Comparison of ENCODE assay signal across 8 cellular contexts in the genomic region with DNA sequence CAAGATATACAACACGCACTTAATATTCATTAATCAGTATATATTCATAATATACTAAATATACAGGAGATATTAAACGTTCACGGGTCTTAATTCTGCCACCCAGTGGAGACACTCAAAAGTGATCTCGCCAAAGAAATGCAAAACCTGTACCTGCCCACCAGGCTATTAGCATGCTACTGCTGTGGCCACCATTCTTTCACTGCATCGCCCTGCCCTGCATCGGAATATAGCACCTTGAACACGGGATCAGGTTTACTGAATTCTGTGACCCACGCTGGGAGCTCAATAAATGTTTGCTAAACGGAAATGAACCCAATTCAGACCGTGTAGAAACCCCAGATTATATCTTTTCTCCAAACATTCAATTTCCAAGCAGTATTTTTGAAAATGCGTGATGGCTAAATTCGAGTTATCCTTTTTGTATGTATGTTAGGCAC. TPM values are rescaled to one million over a fixed set of nuclear protein-coding genes. Genes with fewer than 3 reads are reported as not detected.
DNase-seq lines count a peak whose midpoint lies in the region; ATAC-seq and TF ChIP-seq lines count a peak whose summit lies in the region.

No MANE protein-coding gene starts in this region.

- H3K27me3 ChIP-seq in HL-60 (ENCODE audit: insufficient read depth, poor library complexity, severe bottlenecking) (no peaks in the 10 kb centered on the region), neuronal stem cell (ENCODE audit: control insufficient read depth in 3 of 3, insufficient read depth in 3 of 3, low read depth in 1 of 3, low read length in 3 of 3) (no peaks in the 10 kb centered on the region)

- no CpG with 5 or more reads among the region's 12 CpGs for WGBS in neuronal stem cell (ENCODE audit: extremely low coverage in 2 of 2, insufficient read length in 2 of 2, insufficient replicate concordance in 1 of 2), 2 donors

- H2AFZ ChIP-seq in neuronal stem cell (ENCODE audit: low read length) = peak overlapping the region; percentile 99

- H2BK12ac ChIP-seq in neuronal stem cell (ENCODE audit: low read length) = no peak overlapping the region

- H3K4me3 ChIP-seq in HL-60 (replicated peaks; ENCODE audit: insufficient read depth, low read length) (peak overlapping the region; percentile 89), neuronal stem cell (ENCODE audit: low read length in 2 of 2) (peak overlapping the region; percentile 72 to 89)

- H3K4me1 ChIP-seq in neuronal stem cell (ENCODE audit: control insufficient read depth in 2 of 2, insufficient read depth in 1 of 2, low read depth in 1 of 2, low read length in 2 of 2) = no peaks in the 10 kb centered on the region

- H3K79me1 ChIP-seq in neuronal stem cell (ENCODE audit: low read depth, low read length) = no peaks in the 10 kb centered on the region

- TF ChIP-seq CTCF in HL-60 (IDR thresholded peaks at IDR 0.05; ENCODE audit: insufficient read depth, low read length) = peak; percentile 39

- no peak overlapping the region for H4K91ac ChIP-seq in neuronal stem cell (ENCODE audit: low read depth, low read length, poor library complexity)

- no peak overlapping the region for H2BK15ac ChIP-seq in neuronal stem cell (ENCODE audit: low read length)

- peak overlapping the region; percentile 6 for H2BK5ac ChIP-seq in neuronal stem cell (ENCODE audit: low read length)

- no peak overlapping the region for H3K14ac ChIP-seq in neuronal stem cell (ENCODE audit: low read length)

- H3K9ac ChIP-seq in neuronal stem cell (ENCODE audit: low read depth, low read length, poor library complexity) = no peak overlapping the region

- no peak overlapping the region for H4K8ac ChIP-seq in neuronal stem cell (ENCODE audit: low read depth, low read length)

- no peak overlapping the region for H2AK5ac ChIP-seq in neuronal stem cell (ENCODE audit: low read depth, low read length)

- H3K27ac ChIP-seq in HL-60 (replicated peaks) = peak overlapping the region; percentile 83
- H3K27ac ChIP-seq in neuronal stem cell (replicated peaks; ENCODE audit: low read length) = peak overlapping the region; percentile 47

- peak; percentile 39 for ATAC-seq in GM21381 (IDR thresholded peaks at IDR 0.05; ENCODE audit: unreplicated experiment)

- H3K4ac ChIP-seq in neuronal stem cell (ENCODE audit: low read length) = no peak overlapping the region

- H3K4me2 ChIP-seq in neuronal stem cell (ENCODE audit: insufficient read depth, low read length, poor library complexity, severe bottlenecking) = peak overlapping the region; percentile 86

- H3K9me3 ChIP-seq in neuronal stem cell (replicated peaks in 1 of 2; ENCODE audit: control insufficient read depth in 2 of 2, insufficient read depth in 1 of 2, low read depth in 1 of 2, low read length in 2 of 2) = no peaks in the 10 kb centered on the region

- H3K18ac ChIP-seq in neuronal stem cell (ENCODE audit: low read length) = no peak overlapping the region

- DNase-seq in DMS53 (lab: John Stamatoyannopoulos, UW) (peak; percentile 84), HL-60 (ENCODE audit: low read depth in 1 of 2, low spot score in 1 of 2) (peak in 1 of 2 experiments; percentile 60), RPMI7951 (ENCODE audit: low read depth) (peak; percentile 29), germinal center (ENCODE audit: low spot score) (peak; percentile 71), neuronal stem cell (ENCODE audit: low spot score) (peak; percentile 15), middle frontal gyrus (ENCODE audit: extremely low spot score, low spot score) (no peak)
- DNase-seq in activated effector memory CD4-positive, alpha-beta T cell treated with anti-CD3 and anti-CD28 coated beads, Interleukin-2, amount 50 U/mL, for 16 hours = peak; percentile 84

- H2BK120ac ChIP-seq in neuronal stem cell (ENCODE audit: low read depth, low read length) = no peak overlapping the region

- no peaks in the 10 kb centered on the region for H3K36me3 ChIP-seq in neuronal stem cell (replicated peaks in 1 of 2; ENCODE audit: control insufficient read depth in 2 of 2, insufficient read depth in 2 of 2, low read length in 2 of 2)

- H3K23ac ChIP-seq in neuronal stem cell (ENCODE audit: low read depth, low read length, poor library complexity) = no peak overlapping the region

RNA-seq across cellular contexts. Expression of gene CLCN3, which starts 0.8 kb away (rescaled TPM):
- total RNA-seq in RPMI7951 (2014; rRNA removed; shearing (Covaris generic)) = 17.1 and 21.7 TPM in 2 replicates
- polyA plus RNA-seq in neuronal stem cell (2013, experiment 1 of 2) = 22.6 TPM
- polyA plus RNA-seq in neuronal stem cell (2013, experiment 2 of 2) = 20.7 TPM

RNA-seq across cellular contexts. Expression of gene NEK1, which starts 7.2 kb away (rescaled TPM):
- total RNA-seq in RPMI7951 (2014; rRNA removed; shearing (Covaris generic)) = 5.9 and 6.4 TPM in 2 replicates
- polyA plus RNA-seq in neuronal stem cell (2013, experiment 1 of 2) = 10.4 TPM
- 10.0 TPM for polyA plus RNA-seq in neuronal stem cell (2013, experiment 2 of 2)
